In genomic region chr19:53991224-53992113, GRCh38 we compare ENCODE assay signal across 11 cellular contexts. TPM values are rescaled to one million over a fixed set of nuclear protein-coding genes. Genes with fewer than 3 reads are reported as not detected.
DNase-seq lines count a peak whose midpoint lies in the region; ATAC-seq, FAIRE-seq and TF ChIP-seq lines count a peak whose summit lies in the region.
"Had no signal": no experiment of that assay in that cellular context is flagged by ENCODE, and none has a peak within 500 bp of the region (broad histone marks: within the 10 kb centered on the region; RNA-seq: fewer than 3 reads in every experiment).

TSS of gene CACNG6 (plus strand) at chr19:53991637. CDS start at chr19:53992878, 1,241 bp downstream.

- peak; percentile 60 to 94 for DNase-seq in cardiac muscle cell (ENCODE audit: low read depth in 1 of 2, low spot score in 1 of 2)
- DNase-seq in right atrium auricular region (ENCODE audit: low spot score) = no peak
- DNase-seq in UCSD-AML1 (lab: John Stamatoyannopoulos, UW; ENCODE audit: unreplicated experiment) = peak; percentile 38
- no peak for DNase-seq in immature natural killer cell
- DNase-seq in upper lobe of left lung = no peak
- DNase-seq in kidney = no peak
- DNase-seq in activated gamma-delta T cell treated with Interleukin-2 at 50 U/mL for 16 hours = no peak
- DNase-seq in activated CD8-positive, alpha-beta T cell treated with anti-CD3 and anti-CD28 coated beads for 36 hours = no peak
- DNase-seq: DND-41, T-helper 2 cell had no signal

- H3K4me1 ChIP-seq in cardiac muscle cell (ENCODE audit: low read depth) (peaks cover 7% of the 10 kb centered on the region), right atrium auricular region (peaks cover 0 to 12% of the 10 kb centered on the region in 2 donors), upper lobe of left lung (peaks cover 4 to 13% (median 8%) of the 10 kb centered on the region in 4 donors), kidney (ENCODE audit: control insufficient read depth in 1 of 2, insufficient read depth in 1 of 2, low read depth in 1 of 2, low read length in 2 of 2) (no peaks in the 10 kb centered on the region)

- H3K4me3 ChIP-seq in cardiac muscle cell (peak within 1 kb of the TSS; percentile 47), right atrium auricular region (peak within 1 kb of the TSS in 1 of 2 donors; percentile 42), upper lobe of left lung (peak within 1 kb of the TSS in 3 of 4 donors; percentile 24 to 51 (median 42)), kidney (ENCODE audit: low read length in 2 of 2) (no peak within 1 kb of the TSS)

- no peaks in the 10 kb centered on the region for H3K27me3 ChIP-seq in cardiac muscle cell
- H3K27me3 ChIP-seq in right atrium auricular region = peaks cover 5 to 20% of the 10 kb centered on the region in 2 donors
- peaks cover 2 to 24% (median 14%) of the 10 kb centered on the region in 4 donors for H3K27me3 ChIP-seq in upper lobe of left lung

- H3K27me3 Mint-ChIP-seq in immature natural killer cell (ENCODE audit: low read depth in 3 of 3) = peaks cover 2 to 27% (median 20%) of the 10 kb centered on the region in 3 donors
- peaks cover 35% of the 10 kb centered on the region for H3K27me3 Mint-ChIP-seq in activated CD8-positive, alpha-beta T cell treated with anti-CD3 and anti-CD28 coated beads for 36 hours

- TF ChIP-seq CTCF in cardiac muscle cell (IDR thresholded peaks at IDR 0.05; ENCODE audit: low read depth, low read length) = no peak
- TF ChIP-seq CTCF in right atrium auricular region (IDR thresholded peaks at IDR 0.05) = no peak
- no peak for TF ChIP-seq CTCF in upper lobe of left lung (IDR thresholded peaks at IDR 0.05)
- TF ChIP-seq CTCF in kidney (IDR thresholded peaks at IDR 0.05; ENCODE audit: borderline replicate concordance, extremely low read depth, insufficient read depth) = no peak
- no peak for TF ChIP-seq CTCF in activated CD8-positive, alpha-beta T cell treated with anti-CD3 and anti-CD28 coated beads for 36 hours (IDR thresholded peaks at IDR 0.05)

- POLR2A ChIA-PET in activated CD8-positive, alpha-beta T cell treated with anti-CD3 and anti-CD28 coated beads for 36 hours (lab: Charles Lee) = no interaction called here

- no peak for FAIRE-seq in kidney (lab: Jason Lieb, UNC)

- H3K9me3 ChIP-seq in cardiac muscle cell (ENCODE audit: low read depth) (no peaks in the 10 kb centered on the region), right atrium auricular region (no peaks in the 10 kb centered on the region), upper lobe of left lung (no peaks in the 10 kb centered on the region), kidney (ENCODE audit: control insufficient read depth in 1 of 2, low read length in 2 of 2) (no peaks in the 10 kb centered on the region)

- no peak for TF ChIP-seq EP300 in upper lobe of left lung (IDR thresholded peaks at IDR 0.05)

- H3K36me3 ChIP-seq in cardiac muscle cell (no peaks in the 10 kb centered on the region), right atrium auricular region (no peaks in the 10 kb centered on the region), upper lobe of left lung (no peaks in the 10 kb centered on the region), kidney (ENCODE audit: control insufficient read depth in 1 of 2, insufficient read depth in 2 of 2, low read length in 2 of 2) (no peaks in the 10 kb centered on the region)

- no peaks in the 10 kb centered on the region for H3K36me3 Mint-ChIP-seq in immature natural killer cell
- no peaks in the 10 kb centered on the region for H3K36me3 Mint-ChIP-seq in activated CD8-positive, alpha-beta T cell treated with anti-CD3 and anti-CD28 coated beads for 36 hours (ENCODE audit: low read depth)

- H3K27ac Mint-ChIP-seq in immature natural killer cell = no peak within 1 kb of the TSS
- no peak within 1 kb of the TSS for H3K27ac Mint-ChIP-seq in activated CD8-positive, alpha-beta T cell treated with anti-CD3 and anti-CD28 coated beads for 36 hours

- CTCF ChIA-PET in activated CD8-positive, alpha-beta T cell treated with anti-CD3 and anti-CD28 coated beads for 36 hours (lab: Charles Lee) = no interaction called here

- H3K27ac ChIP-seq in cardiac muscle cell = peak within 1 kb of the TSS; percentile 88
- H3K27ac ChIP-seq in right atrium auricular region = no peak within 1 kb of the TSS
- peak within 1 kb of the TSS in 1 of 4 donors; percentile 23 for H3K27ac ChIP-seq in upper lobe of left lung
- H3K27ac ChIP-seq in kidney (ENCODE audit: low read depth in 2 of 2, low read length in 2 of 2) = no peak within 1 kb of the TSS
- H3K27ac ChIP-seq: epithelial cell of prostate had no signal

- ATAC-seq in upper lobe of left lung (ENCODE audit: low FRiP score in 2 of 2) = no peak
- no peak for ATAC-seq in activated CD8-positive, alpha-beta T cell treated with anti-CD3 and anti-CD28 coated beads for 36 hours

- peaks cover 0 to 5% of the 10 kb centered on the region in 2 donors for H3K4me1 Mint-ChIP-seq in immature natural killer cell
- H3K4me1 Mint-ChIP-seq in activated CD8-positive, alpha-beta T cell treated with anti-CD3 and anti-CD28 coated beads for 36 hours (ENCODE audit: low read depth) = peaks cover 3% of the 10 kb centered on the region

- H3K4me3 Mint-ChIP-seq in immature natural killer cell = peak within 1 kb of the TSS in 4 of 5 donors; percentile 10 to 47 (median 19)
- no peak within 1 kb of the TSS for H3K4me3 Mint-ChIP-seq in activated CD8-positive, alpha-beta T cell treated with anti-CD3 and anti-CD28 coated beads for 36 hours

- H3K9ac ChIP-seq in kidney (ENCODE audit: low read length in 2 of 2) = no peak within 1 kb of the TSS

- H3K9me3 Mint-ChIP-seq in immature natural killer cell = peaks cover 0 to 2% (median 0%) of the 10 kb centered on the region in 6 donors
- no peaks in the 10 kb centered on the region for H3K9me3 Mint-ChIP-seq in activated CD8-positive, alpha-beta T cell treated with anti-CD3 and anti-CD28 coated beads for 36 hours

- WGBS in upper lobe of left lung, 2 donors = 8 to 14% methylated on average over 12 to 33 of the region's 66 CpGs

- no peak for TF ChIP-seq POLR2A in upper lobe of left lung (IDR thresholded peaks at IDR 0.05)

- intact Hi-C loops in kidney (cut with DNase I) = no loop called here
- intact Hi-C loops in activated CD8-positive, alpha-beta T cell treated with anti-CD3 and anti-CD28 coated beads for 36 hours (cut with micrococcal nuclease) = no loop called here

RNA-seq across cellular contexts. Expression of gene CACNG6, which starts in this region (rescaled TPM):
- total RNA-seq in cardiac muscle cell (38.4 and 73.1 TPM in 2 replicates), right atrium auricular region (under 1 TPM in 1 of 2 donors, not detected in 1; 0.31 TPM), upper lobe of left lung (10 to 100 TPM in 1 of 6 donors, 1 to 10 TPM in 3, not detected in 2; 1.5 to 11.5 (median 5.6) TPM), kidney (not detected)
- polyA plus RNA-seq in cardiac muscle cell (30.6 and 61.5 TPM in 2 replicates), immature natural killer cell (not detected), kidney (ENCODE audit: insufficient read depth, low read depth, low replicate concordance) (not detected)
- not detected for total RNA-seq in activated CD8-positive, alpha-beta T cell treated with anti-CD3 and anti-CD28 coated beads for 36 hours

Comparison
In these comparisons a context has a peak if more than half of its experiments do, and no peak if none do; other contexts are left out.
1. RNA of gene CACNG6 (polyA plus RNA-seq): 30.6 to 61.5 TPM in cardiac muscle cell; not detected in kidney (single experiment) and not detected in immature natural killer cell; every median in the first group is over 10 times any median in the second.
2. DNase-seq: peak in cardiac muscle cell (2 of 2) and UCSD-AML1 (single experiment); none in right atrium auricular region (single experiment), immature natural killer cell (0 of 3), upper lobe of left lung (0 of 2), kidney (single experiment), activated gamma-delta T cell treated with Interleukin-2 at 50 U/mL for 16 hours (single experiment) and activated CD8-positive, alpha-beta T cell treated with anti-CD3 and anti-CD28 coated beads for 36 hours (single experiment).
3. H3K4me3 ChIP-seq: peak in cardiac muscle cell (single experiment) and upper lobe of left lung (3 of 4); none in kidney (0 of 2).